Comparison of ENCODE assay signal across 22 cellular contexts in the genomic region with DNA sequence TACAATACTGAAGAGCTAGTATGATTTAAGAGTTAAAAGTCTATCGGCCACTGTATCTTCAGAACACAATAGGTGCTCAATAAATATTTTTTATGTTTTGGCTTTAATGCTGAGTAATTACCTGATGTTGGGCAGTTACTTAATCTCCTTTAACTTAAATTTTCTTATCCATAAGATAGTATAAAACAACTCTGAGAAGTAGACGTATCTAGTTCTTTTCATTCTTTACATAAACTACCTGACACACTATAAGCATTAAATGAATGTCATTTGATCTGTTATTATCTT. TPM values are rescaled to one million over a fixed set of nuclear protein-coding genes. Genes with fewer than 3 reads are reported as not detected.
DNase-seq lines count a peak whose midpoint lies in the region; ATAC-seq, FAIRE-seq and TF ChIP-seq lines count a peak whose summit lies in the region.
"Had no signal": no experiment of that assay in that cellular context is flagged by ENCODE, and none has a peak within 500 bp of the region (broad histone marks: within the 10 kb centered on the region; RNA-seq: fewer than 3 reads in every experiment).

No MANE protein-coding gene starts in this region.

- no peak for DNase-seq in CD8-positive, alpha-beta memory T cell
- no peak for DNase-seq in H1 (ENCODE audit: low read depth in 1 of 2, low spot score in 2 of 2)
- DNase-seq in nephron progenitor cell: no peak
- DNase-seq in D341Med (ENCODE audit: low spot score): no peak
- DNase-seq: Calu3, DND-41, GF-D8, KG1, MM.1S, NCI-H1105 treated with DMSO at 0.1 percent for 48 hours, NCI-H187 treated with DMSO at 0.1 percent for 48 hours, NCI-H2171, NCI-H446 treated with DMSO at 0.1 percent for 48 hours, NCI-H748 treated with DMSO at 0.1 percent for 48 hours, Right ventricle myocardium superior had no signal

- H3K56ac ChIP-seq in H1 (replicated peaks; ENCODE audit: insufficient read length, low read depth, low read length): no peak overlapping the region

- H2AK5ac ChIP-seq in H1 (ENCODE audit: low read depth, low read length): no peak overlapping the region

- CTCF ChIA-PET in CD8-positive, alpha-beta memory T cell (lab: Charles Lee): interaction anchor here (1.2 to 1.5 kb wide), 2 partner anchors 27 to 70 kb away, joined by 3 to 4 read pairs; no protein-coding TSS in a partner anchor
- CTCF ChIA-PET in H1 (lab: Charles Lee; ENCODE audit: partially characterized antibody): interaction anchor here (0.6 to 2.2 kb wide), 13 partner anchors 9 to 540 kb away, joined by 3 to 15 read pairs (median 4); no protein-coding TSS in a partner anchor

- H2BK120ac ChIP-seq in H1 (replicated peaks; ENCODE audit: low read depth, low read length): peak overlapping the region; percentile 96

- H3K9me3 Mint-ChIP-seq in CD8-positive, alpha-beta memory T cell: no peaks in the 10 kb centered on the region
- H3K9me3 Mint-ChIP-seq in nephron progenitor cell: no peaks in the 10 kb centered on the region

- peak overlapping the region; percentile 19; the same call in 1 of the 2 replicates for H2BK5ac ChIP-seq in H1 (ENCODE audit: low read depth, low read length)

- no peak for TF ChIP-seq POLR2A in H1 (IDR thresholded peaks at IDR 0.05; ENCODE audit: control extremely low read depth in 1 of 2, low read depth in 2 of 2, low read length in 2 of 2)

- H2BK12ac ChIP-seq in H1 (ENCODE audit: low read depth, low read length): peak overlapping the region; percentile 40; the same call in 1 of the 2 replicates

- H3K4me1 Mint-ChIP-seq in CD8-positive, alpha-beta memory T cell: peaks cover 5 to 14% (median 8%) of the 10 kb centered on the region in 3 donors
- peaks cover 19% of the 10 kb centered on the region for H3K4me1 Mint-ChIP-seq in nephron progenitor cell

- no peak overlapping the region for H2AFZ ChIP-seq in H1 (ENCODE audit: low read length)

- H4K5ac ChIP-seq in H1 (ENCODE audit: insufficient read length, low read depth, low read length): peak overlapping the region; percentile 95

- H3K27ac Mint-ChIP-seq in CD8-positive, alpha-beta memory T cell: no peak overlapping the region
- peak overlapping the region; percentile 24 for H3K27ac Mint-ChIP-seq in nephron progenitor cell

- H3K4me3 ChIP-seq in CD8-positive, alpha-beta memory T cell (ENCODE audit: low read length): no peak overlapping the region
- H3K4me3 ChIP-seq in HUES6 (ENCODE audit: low read depth, low read length) (peak overlapping the region; percentile 3; the same call in 1 of the 2 replicates), H1 (ENCODE audit: extremely low read depth in 1 of 4, insufficient read depth in 2 of 4, low read depth in 3 of 4, low read length in 4 of 4) (peak overlapping the region in 1 of 4 experiments; percentile 21; a peak in 1 of 8 replicates)

- peak overlapping the region; percentile 45 to 50; a peak in 3 of 4 replicates for H3K4me2 ChIP-seq in H1 (ENCODE audit: insufficient read depth in 1 of 2, low read depth in 2 of 2, low read length in 2 of 2)

- H4K91ac ChIP-seq in H1 (replicated peaks; ENCODE audit: insufficient read length, low read length): no peak overlapping the region

- peaks cover 0 to 2% of the 10 kb centered on the region in 2 donors for H3K27me3 Mint-ChIP-seq in CD8-positive, alpha-beta memory T cell
- no peaks in the 10 kb centered on the region for H3K27me3 Mint-ChIP-seq in nephron progenitor cell (ENCODE audit: low read depth, poor library complexity)

- H3K36me3 ChIP-seq in CD8-positive, alpha-beta memory T cell (ENCODE audit: insufficient read depth, low read length): no peaks in the 10 kb centered on the region
- H3K36me3 ChIP-seq in HUES6 (ENCODE audit: control insufficient read depth, insufficient read depth, low read length): no peaks in the 10 kb centered on the region
- H3K36me3 ChIP-seq in H1 (ENCODE audit: control insufficient read depth in 2 of 4, insufficient read depth in 4 of 4, low read length in 3 of 4): no peaks in the 10 kb centered on the region

- no peak overlapping the region for H3K14ac ChIP-seq in H1 (ENCODE audit: insufficient read length)

- H2BK15ac ChIP-seq in H1 (ENCODE audit: low read length): no peak overlapping the region

- peaks cover 0 to 66% of the 10 kb centered on the region in 2 experiments; a peak in 3 of 4 replicates for H3K79me2 ChIP-seq in H1 (ENCODE audit: control insufficient read depth in 1 of 2, insufficient read depth in 2 of 2, low read length in 2 of 2)

- TF ChIP-seq EP300 in H1 (IDR thresholded peaks at IDR 0.05; ENCODE audit: borderline replicate concordance in 1 of 2, low read depth in 2 of 2, low read length in 2 of 2): no peak

- H3K9ac ChIP-seq in HUES6 (ENCODE audit: low read length) (peak overlapping the region; percentile 86), H1 (replicated peaks in 1 of 4; ENCODE audit: extremely low read depth in 1 of 4, low read depth in 3 of 4, low read length in 3 of 4) (peak overlapping the region in 1 of 4 experiments; percentile 33; a peak in 2 of 7 replicates)

- H3K79me1 ChIP-seq in H1 (ENCODE audit: low read depth, low read length): no peaks in the 10 kb centered on the region

- H3K36me3 Mint-ChIP-seq in CD8-positive, alpha-beta memory T cell: peaks cover 0 to 1% (median 0%) of the 10 kb centered on the region in 3 donors
- peaks cover 6% of the 10 kb centered on the region for H3K36me3 Mint-ChIP-seq in nephron progenitor cell (ENCODE audit: low read depth)

- 41% methylated on average over 2 of the region's 2 CpGs; no CpG with 5 or more reads in 1 of the 2 experiments for WGBS in H1 (ENCODE audit: extremely low coverage in 1 of 2, insufficient coverage in 1 of 2, insufficient read length in 1 of 2, insufficient replicate concordance in 2 of 2, low coverage in 1 of 2, low lambda C conversion rate in 2 of 2, missing lambda C conversion rate in 1 of 2), 2 experiments

- H3K9me3 ChIP-seq in CD8-positive, alpha-beta memory T cell (ENCODE audit: low read length): no peaks in the 10 kb centered on the region
- H3K9me3 ChIP-seq in HUES6 (ENCODE audit: control insufficient read depth, insufficient read depth, low read depth, low read length): no peaks in the 10 kb centered on the region
- H3K9me3 ChIP-seq in H1 (ENCODE audit: insufficient read depth in 2 of 2, low read depth in 1 of 2, low read length in 1 of 2): no peaks in the 10 kb centered on the region

- H3K23me2 ChIP-seq in H1 (ENCODE audit: low read depth, low read length): peaks cover 2% of the 10 kb centered on the region

- TF ChIP-seq CTCF in H1 (IDR thresholded peaks at IDR 0.05; ENCODE audit: control extremely low read depth in 1 of 3, insufficient read depth in 1 of 3, low read depth in 1 of 3, low read length in 3 of 3): no peak
- TF ChIP-seq CTCF in nephron progenitor cell (IDR thresholded peaks at IDR 0.05): no peak

- H4K20me1 ChIP-seq in H1 (replicated peaks in 1 of 2; ENCODE audit: control insufficient read depth in 1 of 2, insufficient read depth in 2 of 2, low read length in 2 of 2): no peaks in the 10 kb centered on the region

- H3K4ac ChIP-seq in H1 (replicated peaks; ENCODE audit: insufficient read length, low read depth, low read length): peak overlapping the region; percentile 99

- H3K27me3 ChIP-seq in CD8-positive, alpha-beta memory T cell (ENCODE audit: insufficient read depth, low read length, poor library complexity, severe bottlenecking): no peaks in the 10 kb centered on the region
- H3K27me3 ChIP-seq in HUES6 (ENCODE audit: control insufficient read depth, insufficient read depth, low read length): no peaks in the 10 kb centered on the region
- no peaks in the 10 kb centered on the region for H3K27me3 ChIP-seq in H1 (replicated peaks in 1 of 4; ENCODE audit: control insufficient read depth in 3 of 4, extremely low read depth in 1 of 4, insufficient read depth in 3 of 4, low read length in 3 of 4)

- TF ChIP-seq RAD21 in H1 (IDR thresholded peaks at IDR 0.05 in 1 of 2, conservative IDR thresholded peaks at IDR 0.05 in 1 of 2; ENCODE audit: low read depth in 2 of 2, low read length in 2 of 2): no peak

- POLR2A ChIA-PET in CD8-positive, alpha-beta memory T cell (lab: Charles Lee): no interaction called here
- POLR2A ChIA-PET in H1 (lab: Charles Lee; ENCODE audit: partially characterized antibody): interaction anchor here (0.9 to 3.8 kb wide), 10 partner anchors 9 to 147 kb away, joined by 3 to 44 read pairs (median 6); a partner anchor contains a TSS

- H3K4me1 ChIP-seq in CD8-positive, alpha-beta memory T cell (ENCODE audit: insufficient read depth, low read length): no peaks in the 10 kb centered on the region
- peaks cover 51% of the 10 kb centered on the region for H3K4me1 ChIP-seq in HUES6 (ENCODE audit: control insufficient read depth, insufficient read depth, low read length)
- peaks cover 10 to 23% (median 22%) of the 10 kb centered on the region in 4 experiments for H3K4me1 ChIP-seq in H1 (replicated peaks in 1 of 4; ENCODE audit: control insufficient read depth in 3 of 4, insufficient read depth in 4 of 4, low read length in 3 of 4)

- ATAC-seq in GM18520 (IDR thresholded peaks at IDR 0.05; ENCODE audit: unreplicated experiment): no peak
- no peak for ATAC-seq in HG03135 (IDR thresholded peaks at IDR 0.05; ENCODE audit: unreplicated experiment)
- ATAC-seq in GM19455 (IDR thresholded peaks at IDR 0.05; ENCODE audit: unreplicated experiment): no peak
- ATAC-seq: SK-N-SH treated with all-trans-retinoic acid at 6 μM for 48 hours had no signal

- no peak overlapping the region; the same call in 1 of the 2 replicates for H3K18ac ChIP-seq in H1 (ENCODE audit: extremely low read depth, low read length)

- no peak for FAIRE-seq in H1 (lab: Jason Lieb, UNC)
- FAIRE-seq: A204.1 had no signal

- H2BK20ac ChIP-seq in H1 (ENCODE audit: low read length): no peak overlapping the region

- H3K4me3 Mint-ChIP-seq in CD8-positive, alpha-beta memory T cell: no peak overlapping the region
- no peak overlapping the region for H3K4me3 Mint-ChIP-seq in nephron progenitor cell
- H3K4me3 Mint-ChIP-seq: CD14-positive monocyte had no signal

- H3K23ac ChIP-seq in H1 (ENCODE audit: insufficient read length): no peak overlapping the region

- H3K27ac ChIP-seq in CD8-positive, alpha-beta memory T cell (ENCODE audit: low read depth, low read length): peak overlapping the region; percentile 3
- H3K27ac ChIP-seq in HUES6 (ENCODE audit: low read depth, low read length) (peak overlapping the region; percentile 97), H1 (ENCODE audit: low read depth, low read length) (peak overlapping the region; percentile 78; the same call in 1 of the 2 replicates)

- H4K8ac ChIP-seq in H1 (ENCODE audit: extremely low read depth, insufficient read depth, low read length): no peak overlapping the region

RNA-seq across cellular contexts. Expression of a gene that starts 22.9 kb away (rescaled TPM):
- total RNA-seq in CD8-positive, alpha-beta memory T cell: 10 to 100 TPM; 26.6 to 27.4 TPM
- 32.5 TPM for polyA plus RNA-seq in CD8-positive, alpha-beta memory T cell
- total RNA-seq in H1 (2021; fragmentation: NEBNext Ultra II Directional; extraction: Animal tissue kit (Norgen Biotek cat#: 25700)): 44.3 and 45.6 TPM in 2 replicates
- 12.2 and 21.1 TPM in 2 replicates for polyA plus RNA-seq in H1 (2011; rRNA removed)
- polyA plus RNA-seq in H1 (2011; cell fraction: cytosol; rRNA removed): 24.7 TPM
- 30.5 TPM for polyA plus RNA-seq in H1 (2011; cell fraction: nucleus; rRNA removed)
- polyA plus RNA-seq in H1 (2012, experiment 1 of 2): 26.0 to 31.4 TPM (median 27.7 TPM) in 4 replicates
- polyA plus RNA-seq in H1 (2012, experiment 2 of 2): 2.5 TPM
- polyA plus RNA-seq in H1 (2013, experiment 1 of 2): 26.0 TPM
- polyA plus RNA-seq in H1 (2013, experiment 2 of 2): 23.3 TPM
- polyA minus RNA-seq in H1 (2011; rRNA and poly(A)+ RNA removed): 54.2 and 78.1 TPM in 2 replicates
- polyA minus RNA-seq in H1 (2011; cell fraction: cytosol; rRNA and poly(A)+ RNA removed): 28.9 TPM
- polyA minus RNA-seq in H1 (2011; cell fraction: nucleus; rRNA and poly(A)+ RNA removed): 70.3 TPM

Comparison
In these comparisons a context has a peak if more than half of its experiments do, and no peak if none do; other contexts are left out.
1. H3K27ac ChIP-seq: peak in every context shown above with its lines; median percentile 97 in HUES6; 78 in H1; 3 in CD8-positive, alpha-beta memory T cell.